17 cellular contexts compared by ENCODE assay signal in the genomic region with DNA sequence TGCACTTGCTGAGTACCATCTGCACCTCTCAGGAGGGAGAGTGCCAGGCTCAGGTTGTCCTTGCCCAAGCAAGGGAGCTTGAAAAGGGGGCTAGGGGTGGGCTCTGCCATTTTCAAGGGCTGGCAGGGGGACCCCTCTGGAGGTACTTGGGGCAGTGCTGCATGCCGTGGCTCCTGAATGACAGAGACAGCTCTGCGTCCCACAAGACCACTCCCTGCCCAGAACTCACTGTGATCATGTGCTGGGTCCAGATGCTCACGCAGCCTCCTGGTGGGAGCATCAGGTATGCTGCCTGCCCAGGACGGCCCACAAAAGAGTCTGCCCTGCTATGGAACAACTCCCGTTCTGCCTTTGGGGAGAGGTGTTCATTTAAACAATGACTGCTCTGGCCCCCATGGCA.
"Had no signal": no experiment of that assay in that cellular context is flagged by ENCODE, and none has a peak within 500 bp of the region (broad histone marks: within the 10 kb centered on the region; RNA-seq: fewer than 3 reads in every experiment).

No MANE protein-coding gene starts in this region.

- H3K4me1 ChIP-seq: adrenal gland, pancreas, tibial nerve had no signal

- H3K27ac Mint-ChIP-seq: activated CD4-positive, alpha-beta memory T cell treated with anti-CD3 and anti-CD28 coated beads, Interleukin-2, amount 10 ng/mL, durations not matched to agents 7 days and 5 days; activated naive CD4-positive, alpha-beta T cell treated with anti-CD3 and anti-CD28 coated beads, Interleukin-2, amount 50 U/mL, for 24 hours; activated T-helper 2 cell treated with anti-CD3 and anti-CD28 coated beads, Interferon-gamma antibody, Interleukin-2, Interleukin-4, amounts not matched to agents 10 μg/mL and 5 μg/mL and 100 μg/mL, durations not matched to agents 14 hours and 24 hours and 36 hours; immature natural killer cell; stimulated activated naive B cell treated with anti-CD40 and anti-IgM and Interleukin-4, amounts not matched to agents 10 μg/mL and 1 μg/mL and 100 μg/mL, for 72 hours had no signal

- H3K36me3 Mint-ChIP-seq: activated naive CD4-positive, alpha-beta T cell treated with anti-CD3 and anti-CD28 coated beads, Interleukin-2, amount 50 U/mL, for 24 hours; immature natural killer cell; stimulated activated naive B cell treated with anti-CD40 and anti-IgM and Interleukin-4, amounts not matched to agents 10 μg/mL and 1 μg/mL and 100 μg/mL, for 72 hours had no signal

- H3K27me3 Mint-ChIP-seq: activated CD4-positive, alpha-beta memory T cell treated with anti-CD3 and anti-CD28 coated beads, Interleukin-2, amount 10 ng/mL, durations not matched to agents 7 days and 5 days; activated naive CD4-positive, alpha-beta T cell treated with anti-CD3 and anti-CD28 coated beads, Interleukin-2, amount 50 U/mL, for 24 hours had no signal

- H3K27ac ChIP-seq: adrenal gland, pancreas, SK-N-MC, tibial nerve had no signal

- ATAC-seq: left colon; pancreas; stimulated activated naive B cell treated with anti-CD40 and anti-IgM and Interleukin-4, amounts not matched to agents 10 μg/mL and 1 μg/mL and 100 μg/mL, for 72 hours had no signal

- H3K4me3 ChIP-seq: adrenal gland, lung, pancreas, SK-N-MC, tibial nerve had no signal

- H3K4me1 Mint-ChIP-seq: activated CD4-positive, alpha-beta memory T cell treated with anti-CD3 and anti-CD28 coated beads, Interleukin-2, amount 10 ng/mL, durations not matched to agents 7 days and 5 days; activated naive CD4-positive, alpha-beta T cell treated with anti-CD3 and anti-CD28 coated beads, Interleukin-2, amount 50 U/mL, for 24 hours; immature natural killer cell; stimulated activated naive B cell treated with anti-CD40 and anti-IgM and Interleukin-4, amounts not matched to agents 10 μg/mL and 1 μg/mL and 100 μg/mL, for 72 hours had no signal

- H3K27me3 ChIP-seq: adrenal gland, pancreas, tibial nerve had no signal

- H3K9me3 Mint-ChIP-seq: activated naive CD4-positive, alpha-beta T cell treated with anti-CD3 and anti-CD28 coated beads, Interleukin-2, amount 50 U/mL, for 24 hours; activated T-helper 2 cell treated with anti-CD3 and anti-CD28 coated beads, Interferon-gamma antibody, Interleukin-2, Interleukin-4, amounts not matched to agents 10 μg/mL and 5 μg/mL and 100 μg/mL, durations not matched to agents 14 hours and 24 hours and 36 hours; immature natural killer cell; stimulated activated naive B cell treated with anti-CD40 and anti-IgM and Interleukin-4, amounts not matched to agents 10 μg/mL and 1 μg/mL and 100 μg/mL, for 72 hours had no signal

- H3K36me3 ChIP-seq: adrenal gland, pancreas had no signal

- H3K9me3 ChIP-seq: adrenal gland, pancreas, tibial nerve had no signal

- DNase-seq: activated CD8-positive, alpha-beta memory T cell treated with anti-CD3 and anti-CD28 coated beads, Interleukin-2, amount 50 U/mL, for 4 hours; adrenal gland; immature natural killer cell; left colon; midbrain; stimulated activated CD4-positive, alpha-beta T cell treated with anti-CD3 and anti-CD28 coated beads, Interleukin-15, amount 100 ng/mL, for 24 hours; stimulated activated CD4-positive, alpha-beta T cell treated with anti-CD3 and anti-CD28 coated beads, Interleukin-4, amount 100 ng/mL, for 1 hour; stimulated activated naive B cell treated with anti-CD40 and anti-IgM and Interleukin-4, amounts not matched to agents 10 μg/mL and 1 μg/mL and 100 μg/mL, for 72 hours; T-helper 1 cell; T1000 had no signal

- H3K4me3 Mint-ChIP-seq: activated CD4-positive, alpha-beta memory T cell treated with anti-CD3 and anti-CD28 coated beads, Interleukin-2, amount 10 ng/mL, durations not matched to agents 7 days and 5 days; activated naive CD4-positive, alpha-beta T cell treated with anti-CD3 and anti-CD28 coated beads, Interleukin-2, amount 50 U/mL, for 24 hours; immature natural killer cell; stimulated activated naive B cell treated with anti-CD40 and anti-IgM and Interleukin-4, amounts not matched to agents 10 μg/mL and 1 μg/mL and 100 μg/mL, for 72 hours had no signal
